12 cellular contexts compared by ENCODE assay signal in the genomic region with DNA sequence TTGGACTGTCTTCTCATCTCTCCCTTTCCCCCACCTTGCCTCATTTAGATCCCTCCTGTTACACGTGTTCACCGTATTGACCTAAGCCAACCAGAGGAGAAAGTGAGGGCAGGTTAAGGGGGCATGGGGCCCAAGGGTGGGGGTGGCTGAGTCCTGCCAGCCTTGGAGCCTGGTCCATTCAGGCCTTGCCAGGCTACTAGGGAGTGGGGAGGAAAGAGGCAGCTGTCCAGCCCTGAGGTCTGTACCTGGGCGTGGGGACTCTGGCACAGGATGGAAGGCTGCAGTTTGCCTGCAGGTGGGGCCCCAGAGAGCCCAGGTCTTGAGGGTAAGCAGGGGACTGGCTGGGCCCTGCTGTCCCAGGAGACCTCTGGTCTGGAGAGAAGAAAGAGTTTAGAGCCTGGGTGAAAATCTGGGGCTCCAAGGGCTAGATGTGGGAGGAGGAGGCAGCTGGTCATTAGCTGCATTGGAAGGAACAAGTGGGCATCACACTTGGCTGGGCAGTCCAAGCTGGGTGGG.
DNase-seq lines count a peak whose midpoint lies in the region; ATAC-seq and TF ChIP-seq lines count a peak whose summit lies in the region.
"Had no signal": no experiment of that assay in that cellular context is flagged by ENCODE, and none has a peak within 500 bp of the region (broad histone marks: within the 10 kb centered on the region; RNA-seq: fewer than 3 reads in every experiment).

No MANE protein-coding gene starts in this region.

- no peak overlapping the region for H3K27ac Mint-ChIP-seq in endodermal cell
- H3K27ac Mint-ChIP-seq in stimulated activated memory B cell treated with anti-CD40 and anti-IgM and Interleukin-4, amounts not matched to agents 10 μg/mL and 1 μg/mL and 100 μg/mL, for 72 hours, result peak overlapping the region; percentile 94

- no peak overlapping the region for H3K9ac ChIP-seq in endodermal cell (ENCODE audit: extremely low read depth, low read length, poor library complexity, severe bottlenecking)

- peaks cover 4% of the 10 kb centered on the region for H3K36me3 Mint-ChIP-seq in endodermal cell (ENCODE audit: low read depth)
- H3K36me3 Mint-ChIP-seq in stimulated activated memory B cell treated with anti-CD40 and anti-IgM and Interleukin-4, amounts not matched to agents 10 μg/mL and 1 μg/mL and 100 μg/mL, for 72 hours, result peaks cover 82% of the 10 kb centered on the region

- 52% methylated on average over 3 of the region's 3 CpGs; no CpG with 5 or more reads in 1 of the 2 experiments for WGBS in endodermal cell (ENCODE audit: insufficient coverage in 1 of 2, insufficient read length in 1 of 2), 2 experiments

- peaks cover 12% of the 10 kb centered on the region for H3K9me3 Mint-ChIP-seq in endodermal cell
- H3K9me3 Mint-ChIP-seq in stimulated activated memory B cell treated with anti-CD40 and anti-IgM and Interleukin-4, amounts not matched to agents 10 μg/mL and 1 μg/mL and 100 μg/mL, for 72 hours, result no peaks in the 10 kb centered on the region

- H3K4me1 ChIP-seq in endodermal cell (ENCODE audit: control insufficient read depth, insufficient read depth, low read length), result peaks cover 33% of the 10 kb centered on the region
- H3K4me1 ChIP-seq: right lobe of liver had no signal

- no peaks in the 10 kb centered on the region for H3K27me3 ChIP-seq in endodermal cell (ENCODE audit: control insufficient read depth, insufficient read depth, low read length, poor library complexity, severe bottlenecking)
- H3K27me3 ChIP-seq: brain microvascular endothelial cell, right lobe of liver had no signal

- no peak overlapping the region for H3K4me3 Mint-ChIP-seq in endodermal cell
- peak overlapping the region; percentile 48 for H3K4me3 Mint-ChIP-seq in stimulated activated memory B cell treated with anti-CD40 and anti-IgM and Interleukin-4, amounts not matched to agents 10 μg/mL and 1 μg/mL and 100 μg/mL, for 72 hours

- H3K27ac ChIP-seq in endodermal cell (ENCODE audit: low read depth, low read length), result no peak overlapping the region
- H3K27ac ChIP-seq: brain microvascular endothelial cell, right lobe of liver had no signal

- TF ChIP-seq CTCF in GM12872 (IDR thresholded peaks at IDR 0.05; ENCODE audit: insufficient read depth, low read depth, low read length) (peak; percentile 32; the same call in 2 of the 3 replicates), endodermal cell (conservative IDR thresholded peaks at IDR 0.05) (peak; percentile 29)

- no peaks in the 10 kb centered on the region for H3K9me3 ChIP-seq in endodermal cell (ENCODE audit: control insufficient read depth, low read length)
- H3K9me3 ChIP-seq: right lobe of liver had no signal

- DNase-seq in endodermal cell, result no peak
- no peak for DNase-seq in HuH-7.5 (ENCODE audit: low spot score)
- DNase-seq in NCI-H1694 (lab: John Stamatoyannopoulos, UW), result no peak
- DNase-seq in COLO829 (ENCODE audit: low spot score), result no peak
- DNase-seq: activated CD4-positive, alpha-beta T cell treated with anti-CD3 and anti-CD28 coated beads, Interleukin-2, amount 50 U/mL, for 48 hours; brain microvascular endothelial cell; left colon; right lobe of liver; SHP77 treated with DMSO at 0.1 percent for 48 hours had no signal

- H3K27me3 Mint-ChIP-seq in endodermal cell (ENCODE audit: insufficient read depth), result peaks cover 5% of the 10 kb centered on the region
- H3K27me3 Mint-ChIP-seq in stimulated activated memory B cell treated with anti-CD40 and anti-IgM and Interleukin-4, amounts not matched to agents 10 μg/mL and 1 μg/mL and 100 μg/mL, for 72 hours, result no peaks in the 10 kb centered on the region

- H3K4me3 ChIP-seq in endodermal cell (ENCODE audit: low read length), result no peak overlapping the region
- H3K4me3 ChIP-seq: right lobe of liver had no signal

- H3K36me3 ChIP-seq in endodermal cell (ENCODE audit: control insufficient read depth, insufficient read depth, low read length), result no peaks in the 10 kb centered on the region

- H3K4me1 Mint-ChIP-seq in endodermal cell, result peaks cover 26% of the 10 kb centered on the region
- H3K4me1 Mint-ChIP-seq in stimulated activated memory B cell treated with anti-CD40 and anti-IgM and Interleukin-4, amounts not matched to agents 10 μg/mL and 1 μg/mL and 100 μg/mL, for 72 hours, result peaks cover 92% of the 10 kb centered on the region

- ATAC-seq in HG03354 (IDR thresholded peaks at IDR 0.05; ENCODE audit: poor library complexity, severe bottlenecking, unreplicated experiment), result peak; percentile 22
- ATAC-seq in stimulated activated memory B cell treated with anti-CD40 and anti-IgM and Interleukin-4, amounts not matched to agents 10 μg/mL and 1 μg/mL and 100 μg/mL, for 72 hours, result no peak
- ATAC-seq: left colon had no signal
